Comparison of ENCODE assay signal across 2 cellular contexts in the genomic region with DNA sequence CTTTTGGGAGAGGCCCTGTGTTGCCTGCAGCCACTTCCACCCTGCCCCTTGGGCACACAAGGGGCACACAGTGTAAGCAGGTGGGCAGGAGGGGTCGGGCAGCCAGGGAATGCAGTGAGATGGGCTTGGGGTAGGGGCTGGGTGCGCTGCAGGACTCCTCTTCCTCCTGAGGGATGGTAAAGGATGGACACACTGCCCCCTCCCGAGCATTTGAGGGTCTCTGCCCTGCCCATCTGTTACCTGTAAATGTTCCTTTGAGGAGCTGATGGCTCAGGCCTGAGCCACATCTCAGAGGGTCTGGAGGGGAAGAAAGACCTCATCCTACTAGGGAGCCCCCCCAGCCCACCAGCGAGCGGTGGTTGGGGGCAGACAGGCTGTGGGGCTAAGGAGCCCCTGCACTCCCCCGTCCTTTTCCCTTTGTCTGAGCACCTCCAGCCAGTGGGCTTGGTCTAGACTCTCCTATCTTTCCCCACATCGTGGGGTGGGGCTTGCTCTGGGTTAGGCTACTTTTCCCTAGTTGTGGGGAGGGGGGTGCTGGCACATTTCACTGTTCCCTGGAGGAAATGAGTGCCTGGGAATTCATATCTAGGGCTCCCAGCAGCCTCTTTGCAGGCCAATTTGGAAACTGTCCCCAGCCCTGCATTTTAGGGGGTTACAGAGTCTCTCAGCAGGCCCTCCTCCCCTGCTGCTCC.
TF ChIP-seq lines count a peak whose summit lies in the region.

No MANE protein-coding gene starts in this region.

TF ChIP-seq in A549, 52 proteins besides CTCF, POLR2A, EP300 and RAD21:
- TF ChIP-seq, protein P1, sequence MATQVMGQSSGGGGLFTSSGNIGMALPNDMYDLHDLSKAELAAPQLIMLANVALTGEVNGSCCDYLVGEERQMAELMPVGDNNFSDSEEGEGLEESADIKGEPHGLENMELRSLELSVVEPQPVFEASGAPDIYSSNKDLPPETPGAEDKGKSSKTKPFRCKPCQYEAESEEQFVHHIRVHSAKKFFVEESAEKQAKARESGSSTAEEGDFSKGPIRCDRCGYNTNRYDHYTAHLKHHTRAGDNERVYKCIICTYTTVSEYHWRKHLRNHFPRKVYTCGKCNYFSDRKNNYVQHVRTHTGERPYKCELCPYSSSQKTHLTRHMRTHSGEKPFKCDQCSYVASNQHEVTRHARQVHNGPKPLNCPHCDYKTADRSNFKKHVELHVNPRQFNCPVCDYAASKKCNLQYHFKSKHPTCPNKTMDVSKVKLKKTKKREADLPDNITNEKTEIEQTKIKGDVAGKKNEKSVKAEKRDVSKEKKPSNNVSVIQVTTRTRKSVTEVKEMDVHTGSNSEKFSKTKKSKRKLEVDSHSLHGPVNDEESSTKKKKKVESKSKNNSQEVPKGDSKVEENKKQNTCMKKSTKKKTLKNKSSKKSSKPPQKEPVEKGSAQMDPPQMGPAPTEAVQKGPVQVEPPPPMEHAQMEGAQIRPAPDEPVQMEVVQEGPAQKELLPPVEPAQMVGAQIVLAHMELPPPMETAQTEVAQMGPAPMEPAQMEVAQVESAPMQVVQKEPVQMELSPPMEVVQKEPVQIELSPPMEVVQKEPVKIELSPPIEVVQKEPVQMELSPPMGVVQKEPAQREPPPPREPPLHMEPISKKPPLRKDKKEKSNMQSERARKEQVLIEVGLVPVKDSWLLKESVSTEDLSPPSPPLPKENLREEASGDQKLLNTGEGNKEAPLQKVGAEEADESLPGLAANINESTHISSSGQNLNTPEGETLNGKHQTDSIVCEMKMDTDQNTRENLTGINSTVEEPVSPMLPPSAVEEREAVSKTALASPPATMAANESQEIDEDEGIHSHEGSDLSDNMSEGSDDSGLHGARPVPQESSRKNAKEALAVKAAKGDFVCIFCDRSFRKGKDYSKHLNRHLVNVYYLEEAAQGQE (IDR thresholded peaks at IDR 0.05), result no peak
- no peak for TF ChIP-seq BHLHE40 (IDR thresholded peaks at IDR 0.05; ENCODE audit: low read depth, low read length)
- TF ChIP-seq, protein P2, sequence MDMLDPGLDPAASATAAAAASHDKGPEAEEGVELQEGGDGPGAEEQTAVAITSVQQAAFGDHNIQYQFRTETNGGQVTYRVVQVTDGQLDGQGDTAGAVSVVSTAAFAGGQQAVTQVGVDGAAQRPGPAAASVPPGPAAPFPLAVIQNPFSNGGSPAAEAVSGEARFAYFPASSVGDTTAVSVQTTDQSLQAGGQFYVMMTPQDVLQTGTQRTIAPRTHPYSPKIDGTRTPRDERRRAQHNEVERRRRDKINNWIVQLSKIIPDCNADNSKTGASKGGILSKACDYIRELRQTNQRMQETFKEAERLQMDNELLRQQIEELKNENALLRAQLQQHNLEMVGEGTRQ (IDR thresholded peaks at IDR 0.05), result no peak
- TF ChIP-seq TFCP2L1 (CRISPR knock-in tag; IDR thresholded peaks at IDR 0.05), result no peak
- TF ChIP-seq PHF8 (IDR thresholded peaks at IDR 0.05; ENCODE audit: borderline replicate concordance, low read depth), result no peak
- TF ChIP-seq, protein P3, sequence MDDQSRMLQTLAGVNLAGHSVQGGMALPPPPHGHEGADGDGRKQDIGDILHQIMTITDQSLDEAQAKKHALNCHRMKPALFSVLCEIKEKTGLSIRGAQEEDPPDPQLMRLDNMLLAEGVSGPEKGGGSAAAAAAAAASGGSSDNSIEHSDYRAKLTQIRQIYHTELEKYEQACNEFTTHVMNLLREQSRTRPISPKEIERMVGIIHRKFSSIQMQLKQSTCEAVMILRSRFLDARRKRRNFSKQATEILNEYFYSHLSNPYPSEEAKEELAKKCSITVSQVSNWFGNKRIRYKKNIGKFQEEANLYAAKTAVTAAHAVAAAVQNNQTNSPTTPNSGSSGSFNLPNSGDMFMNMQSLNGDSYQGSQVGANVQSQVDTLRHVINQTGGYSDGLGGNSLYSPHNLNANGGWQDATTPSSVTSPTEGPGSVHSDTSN (IDR thresholded peaks at IDR 0.05), result no peak
- TF ChIP-seq HOXA7 (CRISPR knock-in tag; IDR thresholded peaks at IDR 0.05), result no peak
- no peak for TF ChIP-seq EHF (CRISPR knock-in tag; IDR thresholded peaks at IDR 0.05)

TF ChIP-seq in HCT116, 20 proteins besides CTCF, POLR2A, EP300 and RAD21:
- TF ChIP-seq EZH2phosphoT487 (IDR thresholded peaks at IDR 0.05; ENCODE audit: borderline replicate concordance) (no peak), POLR2AphosphoS5 (IDR thresholded peaks at IDR 0.05; ENCODE audit: low read depth, low read length) (peak; percentile 17; the same call in 1 of the 2 replicates), EZH2 (IDR thresholded peaks at IDR 0.05) (no peak)
- TF ChIP-seq, protein P1 (IDR thresholded peaks at IDR 0.05; ENCODE audit: low read depth), result no peak
